1 cellular context compared by ENCODE assay signal in genomic region chr14:35365130-35366047, GRCh38.
TF ChIP-seq lines count a peak whose summit lies in the region.

No MANE protein-coding gene starts in this region.

TF ChIP-seq in K562, 482 proteins besides CTCF, POLR2A, EP300 and RAD21 (continued from another document and continues in another):
- no peak for TF ChIP-seq ELK3 (CRISPR knock-in tag; IDR thresholded peaks at IDR 0.05)
- TF ChIP-seq ZNF408 (CRISPR knock-in tag; IDR thresholded peaks at IDR 0.05; ENCODE audit: low read depth), result no peak
- TF ChIP-seq XRCC4 (IDR thresholded peaks at IDR 0.05; ENCODE audit: extremely low read depth, insufficient read depth, insufficient read length), result no peak
- TF ChIP-seq CREBBP (IDR thresholded peaks at IDR 0.05; ENCODE audit: low read depth, low read length), result no peak
- TF ChIP-seq HOXB6 (CRISPR knock-in tag; IDR thresholded peaks at IDR 0.05; ENCODE audit: borderline replicate concordance), result no peak
- TF ChIP-seq EP400 (IDR thresholded peaks at IDR 0.05), result peak; percentile 27; the same call in 1 of the 2 replicates
- TF ChIP-seq ZNF561 (CRISPR knock-in tag; conservative IDR thresholded peaks at IDR 0.05), result no peak
- TF ChIP-seq RBM39 (optimal IDR thresholded peaks at IDR 0.05; ENCODE audit: low read depth, low read length), result no peak
- no peak for TF ChIP-seq HDAC8 (tag; IDR thresholded peaks at IDR 0.05)
- TF ChIP-seq GTF2F1 (IDR thresholded peaks at IDR 0.05; ENCODE audit: low read depth, low read length), result no peak
- no peak for TF ChIP-seq XRCC5 (IDR thresholded peaks at IDR 0.05; ENCODE audit: low read depth, low read length)
- no peak for TF ChIP-seq ZBTB33 (CRISPR knock-in tag; IDR thresholded peaks at IDR 0.05)
- TF ChIP-seq ZNF778 (CRISPR knock-in tag; IDR thresholded peaks at IDR 0.05), result no peak
- TF ChIP-seq GATAD2B (IDR thresholded peaks at IDR 0.05; ENCODE audit: borderline replicate concordance), result no peak
- TF ChIP-seq ARNT (IDR thresholded peaks at IDR 0.05), result no peak
- no peak for TF ChIP-seq E2F4 (CRISPR knock-in tag; IDR thresholded peaks at IDR 0.05; ENCODE audit: low read depth)
- TF ChIP-seq MIER1 (IDR thresholded peaks at IDR 0.05; ENCODE audit: low read depth), result no peak
- TF ChIP-seq ARHGAP35 (IDR thresholded peaks at IDR 0.05; ENCODE audit: partially characterized antibody), result no peak
- TF ChIP-seq NR0B1 (IDR thresholded peaks at IDR 0.05; ENCODE audit: partially characterized antibody), result no peak
- no peak for TF ChIP-seq ZC3H4 (CRISPR knock-in tag; IDR thresholded peaks at IDR 0.05; ENCODE audit: borderline replicate concordance)
- TF ChIP-seq ZNF384 (IDR thresholded peaks at IDR 0.05; ENCODE audit: low read depth, low read length), result peak; percentile 61; the same call in 1 of the 2 replicates
- TF ChIP-seq RBM15 (IDR thresholded peaks at IDR 0.05; ENCODE audit: insufficient read depth, low read length), result no peak
- TF ChIP-seq CEBPG (CRISPR knock-in tag; IDR thresholded peaks at IDR 0.05), result no peak
- TF ChIP-seq CEBPG (tag; conservative IDR thresholded peaks at IDR 0.05 in 1 of 2, IDR thresholded peaks at IDR 0.05 in 1 of 2), result no peak
- TF ChIP-seq EZH2 (IDR thresholded peaks at IDR 0.05; ENCODE audit: borderline replicate concordance, low read depth, low read length), result no peak
- TF ChIP-seq DMBX1 (CRISPR knock-in tag; IDR thresholded peaks at IDR 0.05; ENCODE audit: borderline replicate concordance), result peak; percentile 79
- peak; percentile 28; the same call in 1 of the 2 replicates for TF ChIP-seq STAT5A (IDR thresholded peaks at IDR 0.05; ENCODE audit: borderline replicate concordance, low read length)
- no peak for TF ChIP-seq THAP7 (CRISPR knock-in tag; IDR thresholded peaks at IDR 0.05)
- TF ChIP-seq GABPB1 (CRISPR knock-in tag; IDR thresholded peaks at IDR 0.05), result no peak; the same call in 1 of the 2 replicates
- TF ChIP-seq ZBTB12 (CRISPR knock-in tag; IDR thresholded peaks at IDR 0.05), result no peak
- TF ChIP-seq DIDO1 (tag; IDR thresholded peaks at IDR 0.05; ENCODE audit: low read depth), result no peak
- no peak for TF ChIP-seq NCOA4 (IDR thresholded peaks at IDR 0.05; ENCODE audit: partially characterized antibody)
- TF ChIP-seq FIP1L1 (IDR thresholded peaks at IDR 0.05; ENCODE audit: low read depth, low read length, poor library complexity, severe bottlenecking), result no peak
- no peak for TF ChIP-seq ELF2 (CRISPR knock-in tag; IDR thresholded peaks at IDR 0.05)
- no peak for TF ChIP-seq TAF15 (IDR thresholded peaks at IDR 0.05; ENCODE audit: low read depth, low read length)
- no peak for TF ChIP-seq MBD1 (CRISPR knock-in tag; IDR thresholded peaks at IDR 0.05)
- TF ChIP-seq ZNF77 (CRISPR knock-in tag; IDR thresholded peaks at IDR 0.05), result no peak
- TF ChIP-seq U2AF1 (optimal IDR thresholded peaks at IDR 0.05; ENCODE audit: low read depth, low read length), result no peak
- TF ChIP-seq MNT (conservative IDR thresholded peaks at IDR 0.05), result no peak
- peak; percentile 53; the same call in 1 of the 2 replicates for TF ChIP-seq CXXC5 (CRISPR knock-in tag; IDR thresholded peaks at IDR 0.05)
- no peak for TF ChIP-seq NR2C1 (IDR thresholded peaks at IDR 0.05)
- TF ChIP-seq NR2C1 (tag; IDR thresholded peaks at IDR 0.05), result peak; percentile 52; the same call in 1 of the 2 replicates
- TF ChIP-seq MCM5 (IDR thresholded peaks at IDR 0.05; ENCODE audit: low read depth), result no peak
- TF ChIP-seq ZNF584 (CRISPR knock-in tag; IDR thresholded peaks at IDR 0.05; ENCODE audit: low read depth), result peak; percentile 66; the same call in 1 of the 2 replicates
- TF ChIP-seq RHOXF2B (CRISPR knock-in tag; conservative IDR thresholded peaks at IDR 0.05), result no peak
- peak; percentile 76 for TF ChIP-seq TCF3 (CRISPR knock-in tag; IDR thresholded peaks at IDR 0.05)
- TF ChIP-seq ZNF655 (CRISPR knock-in tag; IDR thresholded peaks at IDR 0.05), result no peak
